1 cellular context compared by ENCODE assay signal in the genomic region with DNA sequence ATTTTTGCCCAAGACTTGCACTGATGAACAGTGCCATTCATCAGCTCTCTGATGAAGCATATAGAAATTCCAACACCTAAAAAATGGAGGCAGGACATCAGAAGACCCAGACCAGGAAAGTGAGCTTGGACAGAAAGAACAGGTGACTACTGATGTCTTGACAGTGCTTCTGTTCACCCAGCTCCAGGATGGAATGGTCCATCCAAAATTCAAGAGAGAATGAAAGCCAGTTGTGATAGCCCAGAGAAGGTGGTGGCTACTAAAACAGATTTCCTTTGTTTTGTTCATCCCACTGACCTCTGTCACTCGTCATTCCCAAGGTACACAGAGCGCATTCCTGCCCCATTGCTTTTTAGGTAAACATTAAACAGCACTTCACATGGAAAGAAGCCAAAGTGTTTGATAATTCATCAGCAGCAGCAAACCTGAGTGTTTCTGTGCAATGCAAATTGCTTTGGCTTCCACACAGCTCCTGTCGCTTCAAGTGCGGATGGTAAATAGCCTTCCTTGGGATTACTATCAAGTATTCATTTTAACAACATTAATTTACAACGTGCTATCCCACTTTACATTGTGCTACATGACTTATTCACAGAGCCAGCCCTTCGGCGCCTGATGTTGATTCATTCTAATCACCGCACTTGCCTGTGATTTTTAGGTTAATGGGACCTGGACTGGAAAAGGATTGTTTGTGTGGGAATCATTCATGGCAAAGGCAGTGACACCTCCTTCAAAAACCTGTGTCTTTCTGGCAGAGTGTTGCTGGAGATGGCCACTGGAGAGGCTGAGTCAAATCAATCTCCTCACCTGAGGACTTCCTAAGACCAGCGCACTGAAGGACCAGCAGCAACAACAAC.
TF ChIP-seq lines count a peak whose summit lies in the region.

No MANE protein-coding gene starts in this region.

TF ChIP-seq in HepG2, 621 proteins besides CTCF, POLR2A, EP300 and RAD21 (continued from another document and continues in another):
- TF ChIP-seq POLR2AphosphoS2 (IDR thresholded peaks at IDR 0.05; ENCODE audit: low read depth, low read length) = no peak
- TF ChIP-seq SALL2 (CRISPR knock-in tag; IDR thresholded peaks at IDR 0.05) = no peak
- TF ChIP-seq, protein P1, sequence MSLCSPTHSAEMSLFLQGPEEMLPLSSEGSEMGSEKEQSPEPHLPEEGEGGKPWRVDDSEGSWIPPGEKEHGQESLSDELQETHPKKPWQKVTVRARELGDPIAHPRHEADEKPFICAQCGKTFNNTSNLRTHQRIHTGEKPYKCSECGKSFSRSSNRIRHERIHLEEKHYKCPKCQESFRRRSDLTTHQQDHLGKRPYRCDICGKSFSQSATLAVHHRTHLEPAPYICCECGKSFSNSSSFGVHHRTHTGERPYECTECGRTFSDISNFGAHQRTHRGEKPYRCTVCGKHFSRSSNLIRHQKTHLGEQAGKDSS (CRISPR knock-in tag; IDR thresholded peaks at IDR 0.05; ENCODE audit: borderline replicate concordance, low read depth) = peak; percentile 85; the same call in 1 of the 2 replicates
- peak; percentile 83 for TF ChIP-seq ZNF205 (CRISPR knock-in tag; IDR thresholded peaks at IDR 0.05)
- TF ChIP-seq MIER3 (CRISPR knock-in tag; IDR thresholded peaks at IDR 0.05; ENCODE audit: borderline replicate concordance) = peak; percentile 98
- TF ChIP-seq U2AF1 (optimal IDR thresholded peaks at IDR 0.05; ENCODE audit: low read depth, low read length) = no peak
- TF ChIP-seq, protein P2, sequence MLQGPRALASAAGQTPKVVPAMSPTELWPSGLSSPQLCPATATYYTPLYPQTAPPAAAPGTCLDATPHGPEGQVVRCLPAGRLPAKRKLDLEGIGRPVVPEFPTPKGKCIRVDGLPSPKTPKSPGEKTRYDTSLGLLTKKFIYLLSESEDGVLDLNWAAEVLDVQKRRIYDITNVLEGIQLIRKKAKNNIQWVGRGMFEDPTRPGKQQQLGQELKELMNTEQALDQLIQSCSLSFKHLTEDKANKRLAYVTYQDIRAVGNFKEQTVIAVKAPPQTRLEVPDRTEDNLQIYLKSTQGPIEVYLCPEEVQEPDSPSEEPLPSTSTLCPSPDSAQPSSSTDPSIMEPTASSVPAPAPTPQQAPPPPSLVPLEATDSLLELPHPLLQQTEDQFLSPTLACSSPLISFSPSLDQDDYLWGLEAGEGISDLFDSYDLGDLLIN (CRISPR knock-in tag; IDR thresholded peaks at IDR 0.05; ENCODE audit: borderline replicate concordance) = no peak
- TF ChIP-seq ZNF780A (CRISPR knock-in tag; IDR thresholded peaks at IDR 0.05) = no peak
- peak; percentile 99 for TF ChIP-seq SOX5 (CRISPR knock-in tag; IDR thresholded peaks at IDR 0.05; ENCODE audit: borderline replicate concordance)
- TF ChIP-seq ZNF678 (CRISPR knock-in tag; IDR thresholded peaks at IDR 0.05) = no peak
- TF ChIP-seq, protein P3, sequence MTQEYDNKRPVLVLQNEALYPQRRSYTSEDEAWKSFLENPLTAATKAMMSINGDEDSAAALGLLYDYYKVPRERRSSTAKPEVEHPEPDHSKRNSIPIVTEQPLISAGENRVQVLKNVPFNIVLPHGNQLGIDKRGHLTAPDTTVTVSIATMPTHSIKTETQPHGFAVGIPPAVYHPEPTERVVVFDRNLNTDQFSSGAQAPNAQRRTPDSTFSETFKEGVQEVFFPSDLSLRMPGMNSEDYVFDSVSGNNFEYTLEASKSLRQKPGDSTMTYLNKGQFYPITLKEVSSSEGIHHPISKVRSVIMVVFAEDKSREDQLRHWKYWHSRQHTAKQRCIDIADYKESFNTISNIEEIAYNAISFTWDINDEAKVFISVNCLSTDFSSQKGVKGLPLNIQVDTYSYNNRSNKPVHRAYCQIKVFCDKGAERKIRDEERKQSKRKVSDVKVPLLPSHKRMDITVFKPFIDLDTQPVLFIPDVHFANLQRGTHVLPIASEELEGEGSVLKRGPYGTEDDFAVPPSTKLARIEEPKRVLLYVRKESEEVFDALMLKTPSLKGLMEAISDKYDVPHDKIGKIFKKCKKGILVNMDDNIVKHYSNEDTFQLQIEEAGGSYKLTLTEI (CRISPR knock-in tag; conservative IDR thresholded peaks at IDR 0.05) = no peak
- no peak for TF ChIP-seq ZNF510 (CRISPR knock-in tag; IDR thresholded peaks at IDR 0.05; ENCODE audit: low read depth)
- TF ChIP-seq, protein P4, sequence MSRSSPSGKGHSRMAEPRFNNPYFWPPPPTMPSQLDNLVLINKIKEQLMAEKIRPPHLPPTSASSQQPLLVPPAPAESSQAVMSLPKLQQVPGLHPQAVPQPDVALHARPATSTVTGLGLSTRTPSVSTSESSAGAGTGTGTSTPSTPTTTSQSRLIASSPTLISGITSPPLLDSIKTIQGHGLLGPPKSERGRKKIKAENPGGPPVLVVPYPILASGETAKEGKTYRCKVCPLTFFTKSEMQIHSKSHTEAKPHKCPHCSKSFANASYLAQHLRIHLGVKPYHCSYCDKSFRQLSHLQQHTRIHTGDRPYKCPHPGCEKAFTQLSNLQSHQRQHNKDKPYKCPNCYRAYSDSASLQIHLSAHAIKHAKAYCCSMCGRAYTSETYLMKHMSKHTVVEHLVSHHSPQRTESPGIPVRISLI (CRISPR knock-in tag; IDR thresholded peaks at IDR 0.05; ENCODE audit: borderline replicate concordance) = peak; percentile 55; the same call in 1 of the 2 replicates
- 0 out of 2 replicates have a peak, but pooled peaks have one; percentile 51 for TF ChIP-seq ZNF350 (CRISPR knock-in tag; IDR thresholded peaks at IDR 0.05; ENCODE audit: borderline replicate concordance, low read depth)
- TF ChIP-seq MBD4 (IDR thresholded peaks at IDR 0.05; ENCODE audit: borderline replicate concordance, low read length) = no peak; the same call in 1 of the 2 replicates
- TF ChIP-seq AKAP8 (CRISPR knock-in tag; IDR thresholded peaks at IDR 0.05) = peak; percentile 48; the same call in 1 of the 2 replicates
- TF ChIP-seq, protein P5, sequence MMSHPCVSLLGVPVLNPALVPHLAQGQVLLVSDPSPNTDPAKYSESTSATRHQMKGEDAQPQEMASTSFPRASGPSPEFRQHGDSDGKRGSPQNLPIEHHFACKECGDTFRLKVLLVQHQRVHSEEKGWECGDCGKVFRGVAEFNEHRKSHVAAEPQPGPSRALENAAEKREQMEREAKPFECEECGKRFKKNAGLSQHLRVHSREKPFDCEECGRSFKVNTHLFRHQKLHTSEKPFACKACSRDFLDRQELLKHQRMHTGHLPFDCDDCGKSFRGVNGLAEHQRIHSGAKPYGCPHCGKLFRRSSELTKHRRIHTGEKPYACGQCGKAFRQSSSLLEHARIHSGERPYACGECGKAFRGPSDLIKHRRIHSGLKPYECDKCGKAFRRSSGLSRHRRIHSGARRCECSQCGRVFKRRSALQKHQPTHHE (CRISPR knock-in tag; IDR thresholded peaks at IDR 0.05; ENCODE audit: borderline replicate concordance) = peak; percentile 76; the same call in 1 of the 2 replicates
- no peak for TF ChIP-seq MLLT10 (CRISPR knock-in tag; IDR thresholded peaks at IDR 0.05)
- no peak for TF ChIP-seq EZH2 (conservative IDR thresholded peaks at IDR 0.05; ENCODE audit: low read depth, low read length)
- no peak for TF ChIP-seq MATR3 (CRISPR knock-in tag; IDR thresholded peaks at IDR 0.05)
- no peak for TF ChIP-seq ZNF572 (CRISPR knock-in tag; IDR thresholded peaks at IDR 0.05)
- TF ChIP-seq ZNF468 (CRISPR knock-in tag; IDR thresholded peaks at IDR 0.05) = no peak
- no peak for TF ChIP-seq SYNCRIP (IDR thresholded peaks at IDR 0.05; ENCODE audit: insufficient read depth, low read depth, low read length)
- no peak for TF ChIP-seq NCOA5 (CRISPR knock-in tag; IDR thresholded peaks at IDR 0.05)
- TF ChIP-seq, protein P6, sequence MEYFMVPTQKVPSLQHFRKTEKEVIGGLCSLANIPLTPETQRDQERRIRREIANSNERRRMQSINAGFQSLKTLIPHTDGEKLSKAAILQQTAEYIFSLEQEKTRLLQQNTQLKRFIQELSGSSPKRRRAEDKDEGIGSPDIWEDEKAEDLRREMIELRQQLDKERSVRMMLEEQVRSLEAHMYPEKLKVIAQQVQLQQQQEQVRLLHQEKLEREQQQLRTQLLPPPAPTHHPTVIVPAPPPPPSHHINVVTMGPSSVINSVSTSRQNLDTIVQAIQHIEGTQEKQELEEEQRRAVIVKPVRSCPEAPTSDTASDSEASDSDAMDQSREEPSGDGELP (IDR thresholded peaks at IDR 0.05; ENCODE audit: borderline replicate concordance, low read depth) = peak; percentile 69
- TF ChIP-seq, protein P7, sequence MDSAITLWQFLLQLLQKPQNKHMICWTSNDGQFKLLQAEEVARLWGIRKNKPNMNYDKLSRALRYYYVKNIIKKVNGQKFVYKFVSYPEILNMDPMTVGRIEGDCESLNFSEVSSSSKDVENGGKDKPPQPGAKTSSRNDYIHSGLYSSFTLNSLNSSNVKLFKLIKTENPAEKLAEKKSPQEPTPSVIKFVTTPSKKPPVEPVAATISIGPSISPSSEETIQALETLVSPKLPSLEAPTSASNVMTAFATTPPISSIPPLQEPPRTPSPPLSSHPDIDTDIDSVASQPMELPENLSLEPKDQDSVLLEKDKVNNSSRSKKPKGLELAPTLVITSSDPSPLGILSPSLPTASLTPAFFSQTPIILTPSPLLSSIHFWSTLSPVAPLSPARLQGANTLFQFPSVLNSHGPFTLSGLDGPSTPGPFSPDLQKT (CRISPR knock-in tag; IDR thresholded peaks at IDR 0.05; ENCODE audit: borderline replicate concordance) = no peak
- TF ChIP-seq, protein P8, sequence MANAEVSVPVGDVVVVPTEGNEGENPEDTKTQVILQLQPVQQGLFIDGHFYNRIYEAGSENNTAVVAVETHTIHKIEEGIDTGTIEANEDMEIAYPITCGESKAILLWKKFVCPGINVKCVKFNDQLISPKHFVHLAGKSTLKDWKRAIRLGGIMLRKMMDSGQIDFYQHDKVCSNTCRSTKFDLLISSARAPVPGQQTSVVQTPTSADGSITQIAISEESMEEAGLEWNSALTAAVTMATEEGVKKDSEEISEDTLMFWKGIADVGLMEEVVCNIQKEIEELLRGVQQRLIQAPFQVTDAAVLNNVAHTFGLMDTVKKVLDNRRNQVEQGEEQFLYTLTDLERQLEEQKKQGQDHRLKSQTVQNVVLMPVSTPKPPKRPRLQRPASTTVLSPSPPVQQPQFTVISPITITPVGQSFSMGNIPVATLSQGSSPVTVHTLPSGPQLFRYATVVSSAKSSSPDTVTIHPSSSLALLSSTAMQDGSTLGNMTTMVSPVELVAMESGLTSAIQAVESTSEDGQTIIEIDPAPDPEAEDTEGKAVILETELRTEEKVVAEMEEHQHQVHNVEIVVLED (CRISPR knock-in tag; IDR thresholded peaks at IDR 0.05; ENCODE audit: borderline replicate concordance) = peak; percentile 57; the same call in 1 of the 2 replicates
- no peak for TF ChIP-seq ELF1 (CRISPR knock-in tag; IDR thresholded peaks at IDR 0.05)
- peak; percentile 92 for TF ChIP-seq HDAC1 (CRISPR knock-in tag; IDR thresholded peaks at IDR 0.05)
- no peak; the same call in 1 of the 2 replicates for TF ChIP-seq ZNF431 (CRISPR knock-in tag; IDR thresholded peaks at IDR 0.05; ENCODE audit: borderline replicate concordance, low read depth)
- TF ChIP-seq ZNF501 (CRISPR knock-in tag; IDR thresholded peaks at IDR 0.05) = peak; percentile 85
- TF ChIP-seq, protein P9, sequence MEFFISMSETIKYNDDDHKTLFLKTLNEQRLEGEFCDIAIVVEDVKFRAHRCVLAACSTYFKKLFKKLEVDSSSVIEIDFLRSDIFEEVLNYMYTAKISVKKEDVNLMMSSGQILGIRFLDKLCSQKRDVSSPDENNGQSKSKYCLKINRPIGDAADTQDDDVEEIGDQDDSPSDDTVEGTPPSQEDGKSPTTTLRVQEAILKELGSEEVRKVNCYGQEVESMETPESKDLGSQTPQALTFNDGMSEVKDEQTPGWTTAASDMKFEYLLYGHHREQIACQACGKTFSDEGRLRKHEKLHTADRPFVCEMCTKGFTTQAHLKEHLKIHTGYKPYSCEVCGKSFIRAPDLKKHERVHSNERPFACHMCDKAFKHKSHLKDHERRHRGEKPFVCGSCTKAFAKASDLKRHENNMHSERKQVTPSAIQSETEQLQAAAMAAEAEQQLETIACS (CRISPR knock-in tag; IDR thresholded peaks at IDR 0.05) = no peak
- TF ChIP-seq ZNF292 (CRISPR knock-in tag; IDR thresholded peaks at IDR 0.05; ENCODE audit: borderline replicate concordance, low read depth) = peak; percentile 94; the same call in 1 of the 2 replicates
- TF ChIP-seq ETV5 (CRISPR knock-in tag; IDR thresholded peaks at IDR 0.05; ENCODE audit: borderline replicate concordance) = peak; percentile 82; the same call in 1 of the 2 replicates
- TF ChIP-seq, protein P10, sequence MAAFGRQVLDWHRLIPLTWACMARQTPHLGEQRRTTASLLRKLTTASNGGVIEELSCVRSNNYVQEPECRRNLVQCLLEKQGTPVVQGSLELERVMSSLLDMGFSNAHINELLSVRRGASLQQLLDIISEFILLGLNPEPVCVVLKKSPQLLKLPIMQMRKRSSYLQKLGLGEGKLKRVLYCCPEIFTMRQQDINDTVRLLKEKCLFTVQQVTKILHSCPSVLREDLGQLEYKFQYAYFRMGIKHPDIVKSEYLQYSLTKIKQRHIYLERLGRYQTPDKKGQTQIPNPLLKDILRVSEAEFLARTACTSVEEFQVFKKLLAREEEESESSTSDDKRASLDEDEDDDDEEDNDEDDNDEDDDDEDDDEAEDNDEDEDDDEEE (CRISPR knock-in tag; IDR thresholded peaks at IDR 0.05) = peak; percentile 41; the same call in 1 of the 2 replicates
- TF ChIP-seq TOE1 (CRISPR knock-in tag; IDR thresholded peaks at IDR 0.05) = 0 out of 2 replicates have a peak, but pooled peaks have one; percentile 88
- peak; percentile 36 for TF ChIP-seq MED8 (CRISPR knock-in tag; IDR thresholded peaks at IDR 0.05; ENCODE audit: insufficient replicate concordance)
- no peak for TF ChIP-seq MAF1 (CRISPR knock-in tag; IDR thresholded peaks at IDR 0.05; ENCODE audit: borderline replicate concordance)
- TF ChIP-seq ZNF331 (CRISPR knock-in tag; IDR thresholded peaks at IDR 0.05) = peak; percentile 97
- TF ChIP-seq, protein P11, sequence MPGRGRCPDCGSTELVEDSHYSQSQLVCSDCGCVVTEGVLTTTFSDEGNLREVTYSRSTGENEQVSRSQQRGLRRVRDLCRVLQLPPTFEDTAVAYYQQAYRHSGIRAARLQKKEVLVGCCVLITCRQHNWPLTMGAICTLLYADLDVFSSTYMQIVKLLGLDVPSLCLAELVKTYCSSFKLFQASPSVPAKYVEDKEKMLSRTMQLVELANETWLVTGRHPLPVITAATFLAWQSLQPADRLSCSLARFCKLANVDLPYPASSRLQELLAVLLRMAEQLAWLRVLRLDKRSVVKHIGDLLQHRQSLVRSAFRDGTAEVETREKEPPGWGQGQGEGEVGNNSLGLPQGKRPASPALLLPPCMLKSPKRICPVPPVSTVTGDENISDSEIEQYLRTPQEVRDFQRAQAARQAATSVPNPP (CRISPR knock-in tag; IDR thresholded peaks at IDR 0.05) = no peak
- TF ChIP-seq SP2 (CRISPR knock-in tag; IDR thresholded peaks at IDR 0.05) = no peak
- no peak for TF ChIP-seq ZNF382 (CRISPR knock-in tag; IDR thresholded peaks at IDR 0.05; ENCODE audit: borderline replicate concordance)
- TF ChIP-seq, protein P12, sequence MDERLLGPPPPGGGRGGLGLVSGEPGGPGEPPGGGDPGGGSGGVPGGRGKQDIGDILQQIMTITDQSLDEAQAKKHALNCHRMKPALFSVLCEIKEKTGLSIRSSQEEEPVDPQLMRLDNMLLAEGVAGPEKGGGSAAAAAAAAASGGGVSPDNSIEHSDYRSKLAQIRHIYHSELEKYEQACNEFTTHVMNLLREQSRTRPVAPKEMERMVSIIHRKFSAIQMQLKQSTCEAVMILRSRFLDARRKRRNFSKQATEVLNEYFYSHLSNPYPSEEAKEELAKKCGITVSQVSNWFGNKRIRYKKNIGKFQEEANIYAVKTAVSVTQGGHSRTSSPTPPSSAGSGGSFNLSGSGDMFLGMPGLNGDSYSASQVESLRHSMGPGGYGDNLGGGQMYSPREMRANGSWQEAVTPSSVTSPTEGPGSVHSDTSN (CRISPR knock-in tag; IDR thresholded peaks at IDR 0.05) = peak; percentile 71
- TF ChIP-seq REXO4 (CRISPR knock-in tag; IDR thresholded peaks at IDR 0.05; ENCODE audit: borderline replicate concordance) = no peak
- no peak for TF ChIP-seq ZFP36 (IDR thresholded peaks at IDR 0.05; ENCODE audit: borderline replicate concordance, low read depth, low read length, partially characterized antibody)
